2 cellular contexts compared by ENCODE assay signal in the genomic region with DNA sequence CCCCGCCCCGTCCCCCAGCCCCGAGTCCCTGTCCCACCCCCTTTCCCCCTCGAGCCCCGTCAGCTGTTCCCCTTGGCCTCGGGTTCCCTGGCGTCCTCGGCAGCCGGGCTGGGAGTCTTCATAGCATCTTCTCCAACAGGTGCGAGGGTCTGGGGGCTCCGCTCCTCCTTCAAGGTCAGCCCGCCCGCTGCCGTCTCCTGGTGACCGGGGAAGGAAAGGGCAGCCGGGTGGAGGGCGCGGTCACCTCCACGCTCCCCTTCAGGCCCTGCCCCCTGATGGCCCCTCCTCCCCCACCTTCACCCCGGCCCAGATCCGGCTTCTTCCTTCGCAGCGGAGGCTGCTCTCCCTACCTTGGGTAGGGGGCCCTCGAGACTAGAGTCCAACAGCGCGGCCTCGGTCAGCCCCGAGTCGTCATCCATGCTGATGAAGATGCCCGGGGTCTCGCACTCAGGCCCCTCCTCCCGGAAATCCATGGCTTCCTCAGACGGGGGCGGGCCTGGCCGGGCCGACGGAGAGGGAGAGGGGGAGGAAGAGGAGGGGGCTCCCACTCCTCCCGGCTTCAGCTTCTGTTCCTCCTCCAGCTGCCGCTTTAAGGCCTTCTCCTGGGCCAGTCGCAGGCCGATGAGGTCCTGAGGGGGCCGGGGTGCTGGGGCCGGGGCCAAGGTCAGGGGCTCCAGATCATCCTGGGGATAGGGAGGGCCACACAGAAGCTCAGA.
TF ChIP-seq lines count a peak whose summit lies in the region.

No MANE protein-coding gene starts in this region.

TF ChIP-seq in SK-N-SH, 30 proteins besides CTCF, POLR2A, EP300 and RAD21:
- no peak for TF ChIP-seq NFIC (IDR thresholded peaks at IDR 0.05; ENCODE audit: borderline replicate concordance)
- no peak for TF ChIP-seq FOXJ3 (CRISPR knock-in tag; IDR thresholded peaks at IDR 0.05)
- TF ChIP-seq TCF12 (IDR thresholded peaks at IDR 0.05) = no peak
- TF ChIP-seq NRF1 (IDR thresholded peaks at IDR 0.05; ENCODE audit: low read depth, low read length) = no peak
- no peak for TF ChIP-seq ELF1 (IDR thresholded peaks at IDR 0.05)
- TF ChIP-seq, protein P1, sequence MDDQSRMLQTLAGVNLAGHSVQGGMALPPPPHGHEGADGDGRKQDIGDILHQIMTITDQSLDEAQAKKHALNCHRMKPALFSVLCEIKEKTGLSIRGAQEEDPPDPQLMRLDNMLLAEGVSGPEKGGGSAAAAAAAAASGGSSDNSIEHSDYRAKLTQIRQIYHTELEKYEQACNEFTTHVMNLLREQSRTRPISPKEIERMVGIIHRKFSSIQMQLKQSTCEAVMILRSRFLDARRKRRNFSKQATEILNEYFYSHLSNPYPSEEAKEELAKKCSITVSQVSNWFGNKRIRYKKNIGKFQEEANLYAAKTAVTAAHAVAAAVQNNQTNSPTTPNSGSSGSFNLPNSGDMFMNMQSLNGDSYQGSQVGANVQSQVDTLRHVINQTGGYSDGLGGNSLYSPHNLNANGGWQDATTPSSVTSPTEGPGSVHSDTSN (IDR thresholded peaks at IDR 0.05) = no peak
- no peak for TF ChIP-seq RFX5 (IDR thresholded peaks at IDR 0.05; ENCODE audit: low read length)
- no peak for TF ChIP-seq GATA2 (CRISPR knock-in tag; IDR thresholded peaks at IDR 0.05)
- no peak for TF ChIP-seq RCOR1 (IDR thresholded peaks at IDR 0.05; ENCODE audit: low read length)
- TF ChIP-seq POLR2AphosphoS5 (IDR thresholded peaks at IDR 0.05; ENCODE audit: low read depth, low read length) = no peak
- TF ChIP-seq TEAD4 (IDR thresholded peaks at IDR 0.05; ENCODE audit: borderline replicate concordance, insufficient read depth) = no peak
- TF ChIP-seq EZH2phosphoT487 (IDR thresholded peaks at IDR 0.05; ENCODE audit: borderline replicate concordance, low read depth) = no peak
- TF ChIP-seq JUND (IDR thresholded peaks at IDR 0.05) = no peak
- TF ChIP-seq, protein P2, sequence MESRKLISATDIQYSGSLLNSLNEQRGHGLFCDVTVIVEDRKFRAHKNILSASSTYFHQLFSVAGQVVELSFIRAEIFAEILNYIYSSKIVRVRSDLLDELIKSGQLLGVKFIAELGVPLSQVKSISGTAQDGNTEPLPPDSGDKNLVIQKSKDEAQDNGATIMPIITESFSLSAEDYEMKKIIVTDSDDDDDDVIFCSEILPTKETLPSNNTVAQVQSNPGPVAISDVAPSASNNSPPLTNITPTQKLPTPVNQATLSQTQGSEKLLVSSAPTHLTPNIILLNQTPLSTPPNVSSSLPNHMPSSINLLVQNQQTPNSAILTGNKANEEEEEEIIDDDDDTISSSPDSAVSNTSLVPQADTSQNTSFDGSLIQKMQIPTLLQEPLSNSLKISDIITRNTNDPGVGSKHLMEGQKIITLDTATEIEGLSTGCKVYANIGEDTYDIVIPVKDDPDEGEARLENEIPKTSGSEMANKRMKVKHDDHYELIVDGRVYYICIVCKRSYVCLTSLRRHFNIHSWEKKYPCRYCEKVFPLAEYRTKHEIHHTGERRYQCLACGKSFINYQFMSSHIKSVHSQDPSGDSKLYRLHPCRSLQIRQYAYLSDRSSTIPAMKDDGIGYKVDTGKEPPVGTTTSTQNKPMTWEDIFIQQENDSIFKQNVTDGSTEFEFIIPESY (IDR thresholded peaks at IDR 0.05; ENCODE audit: borderline replicate concordance, low read depth) = no peak

TF ChIP-seq in SK-N-SH treated with all-trans-retinoic acid at 6 μM for 48 hours, 23 proteins besides CTCF, POLR2A, EP300 and RAD21:
- TF ChIP-seq, protein P3, sequence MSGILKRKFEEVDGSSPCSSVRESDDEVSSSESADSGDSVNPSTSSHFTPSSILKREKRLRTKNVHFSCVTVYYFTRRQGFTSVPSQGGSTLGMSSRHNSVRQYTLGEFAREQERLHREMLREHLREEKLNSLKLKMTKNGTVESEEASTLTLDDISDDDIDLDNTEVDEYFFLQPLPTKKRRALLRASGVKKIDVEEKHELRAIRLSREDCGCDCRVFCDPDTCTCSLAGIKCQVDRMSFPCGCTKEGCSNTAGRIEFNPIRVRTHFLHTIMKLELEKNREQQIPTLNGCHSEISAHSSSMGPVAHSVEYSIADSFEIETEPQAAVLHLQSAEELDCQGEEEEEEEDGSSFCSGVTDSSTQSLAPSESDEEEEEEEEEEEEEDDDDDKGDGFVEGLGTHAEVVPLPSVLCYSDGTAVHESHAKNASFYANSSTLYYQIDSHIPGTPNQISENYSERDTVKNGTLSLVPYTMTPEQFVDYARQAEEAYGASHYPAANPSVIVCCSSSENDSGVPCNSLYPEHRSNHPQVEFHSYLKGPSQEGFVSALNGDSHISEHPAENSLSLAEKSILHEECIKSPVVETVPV (CRISPR knock-in tag; IDR thresholded peaks at IDR 0.05) = no peak
- TF ChIP-seq ZNF70 (CRISPR knock-in tag; IDR thresholded peaks at IDR 0.05) = no peak
- no peak for TF ChIP-seq TCF4 (CRISPR knock-in tag; IDR thresholded peaks at IDR 0.05; ENCODE audit: borderline replicate concordance)
- TF ChIP-seq, protein P4, sequence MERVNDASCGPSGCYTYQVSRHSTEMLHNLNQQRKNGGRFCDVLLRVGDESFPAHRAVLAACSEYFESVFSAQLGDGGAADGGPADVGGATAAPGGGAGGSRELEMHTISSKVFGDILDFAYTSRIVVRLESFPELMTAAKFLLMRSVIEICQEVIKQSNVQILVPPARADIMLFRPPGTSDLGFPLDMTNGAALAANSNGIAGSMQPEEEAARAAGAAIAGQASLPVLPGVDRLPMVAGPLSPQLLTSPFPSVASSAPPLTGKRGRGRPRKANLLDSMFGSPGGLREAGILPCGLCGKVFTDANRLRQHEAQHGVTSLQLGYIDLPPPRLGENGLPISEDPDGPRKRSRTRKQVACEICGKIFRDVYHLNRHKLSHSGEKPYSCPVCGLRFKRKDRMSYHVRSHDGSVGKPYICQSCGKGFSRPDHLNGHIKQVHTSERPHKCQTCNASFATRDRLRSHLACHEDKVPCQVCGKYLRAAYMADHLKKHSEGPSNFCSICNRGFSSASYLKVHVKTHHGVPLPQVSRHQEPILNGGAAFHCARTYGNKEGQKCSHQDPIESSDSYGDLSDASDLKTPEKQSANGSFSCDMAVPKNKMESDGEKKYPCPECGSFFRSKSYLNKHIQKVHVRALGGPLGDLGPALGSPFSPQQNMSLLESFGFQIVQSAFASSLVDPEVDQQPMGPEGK (CRISPR knock-in tag; IDR thresholded peaks at IDR 0.05; ENCODE audit: borderline replicate concordance) = no peak
TF ChIP-seq in SK-N-SH treated with all-trans-retinoic acid at 6 μM for 48 hours: peak in this region for 0.
